In genomic region chr9:129867138-129868032, GRCh38 we compare ENCODE assay signal across 11 cellular contexts. TPM values are rescaled to one million over a fixed set of nuclear protein-coding genes. Genes with fewer than 3 reads are reported as not detected.
A peak's percentile ranks its signal among the peaks of the same experiment; 100 is the strongest.
DNase-seq lines count a peak whose midpoint lies in the region.
"Had no signal": no experiment of that assay in that cellular context is flagged by ENCODE, and none has a peak within 500 bp of the region (broad histone marks: within the 10 kb centered on the region; RNA-seq: fewer than 3 reads in every experiment).

No MANE protein-coding gene starts in this region.

- H2BK120ac ChIP-seq in mesenchymal stem cell (ENCODE audit: low read depth, low read length), result no peak overlapping the region

- peaks cover 94% of the 10 kb centered on the region for H3K4me1 ChIP-seq in CD8-positive, alpha-beta memory T cell (ENCODE audit: insufficient read depth, low read length)
- peaks cover 14% of the 10 kb centered on the region for H3K4me1 ChIP-seq in mesenchymal stem cell (ENCODE audit: control insufficient read depth, insufficient read depth, low read depth, low read length)

- H3K36me3 ChIP-seq in CD8-positive, alpha-beta memory T cell (ENCODE audit: insufficient read depth, low read length), result peaks cover 6% of the 10 kb centered on the region
- H3K36me3 ChIP-seq in mesenchymal stem cell (ENCODE audit: control insufficient read depth in 1 of 2, insufficient read depth in 2 of 2, low read depth in 1 of 2, low read length in 2 of 2), result peaks cover 41 to 56% of the 10 kb centered on the region in 2 experiments
- H3K36me3 ChIP-seq: ovary had no signal

- peak overlapping the region; percentile 55 to 97 (median 92) for H3K27ac Mint-ChIP-seq in CD8-positive, alpha-beta memory T cell

- no peaks in the 10 kb centered on the region for H3K27me3 Mint-ChIP-seq in CD8-positive, alpha-beta memory T cell

- no peak overlapping the region for H3K18ac ChIP-seq in mesenchymal stem cell (ENCODE audit: low read depth in 1 of 2, low read length in 2 of 2)

- CTCF ChIA-PET in CD8-positive, alpha-beta memory T cell (lab: Charles Lee), result interaction anchor here (1.3 to 2.7 kb wide), 3 partner anchors 18 to 22 kb away, joined by 3 to 9 read pairs (median 7); no protein-coding TSS in a partner anchor

- H3K36me3 Mint-ChIP-seq in CD8-positive, alpha-beta memory T cell, result peaks cover 7 to 52% (median 22%) of the 10 kb centered on the region in 3 donors

- no peaks in the 10 kb centered on the region for H3K9me3 Mint-ChIP-seq in CD8-positive, alpha-beta memory T cell

- H3K27me3 ChIP-seq in CD8-positive, alpha-beta memory T cell (ENCODE audit: insufficient read depth, low read length, poor library complexity, severe bottlenecking), result no peaks in the 10 kb centered on the region
- no peaks in the 10 kb centered on the region for H3K27me3 ChIP-seq in mesenchymal stem cell (ENCODE audit: control insufficient read depth in 1 of 2, insufficient read depth in 1 of 2, low read length in 2 of 2)
- H3K27me3 ChIP-seq: heart left ventricle, ovary had no signal

- no peak overlapping the region for H2AK5ac ChIP-seq in mesenchymal stem cell (ENCODE audit: low read length, severe bottlenecking)

- H4K91ac ChIP-seq in mesenchymal stem cell (ENCODE audit: low read length), result peak overlapping the region; percentile 64

- H2BK5ac ChIP-seq in mesenchymal stem cell (ENCODE audit: low read depth, low read length, poor library complexity, severe bottlenecking), result no peak overlapping the region

- H2BK15ac ChIP-seq in mesenchymal stem cell (ENCODE audit: low read depth, poor library complexity, severe bottlenecking), result no peak overlapping the region

- no peak overlapping the region for H3K9ac ChIP-seq in mesenchymal stem cell (ENCODE audit: low read length)

- whole genome bisulfite sequencing in mesenchymal stem cell, result 79% methylated on average over 18 of the region's 18 CpGs

- H3K4me3 Mint-ChIP-seq in CD8-positive, alpha-beta memory T cell, result peak overlapping the region; percentile 37 to 76 (median 60)

- H3K4me1 Mint-ChIP-seq in CD8-positive, alpha-beta memory T cell, result peaks cover 67 to 94% (median 80%) of the 10 kb centered on the region in 3 donors

- DNase-seq in CD8-positive, alpha-beta memory T cell, result peak in 1 of 5 donors; percentile 27
- peak; percentile 8 for DNase-seq in KBM-7
- peak; percentile 64 to 67 for DNase-seq in activated T-cell treated with anti-CD3 and anti-CD28 coated beads, Interleukin-2, amount 50 U/mL, for 48 hours
- DNase-seq in mesenchymal stem cell, result no peak
- DNase-seq in activated CD4-positive, CD25-positive, alpha-beta regulatory T cell (lab: John Stamatoyannopoulos, UW), result no peak
- no peak for DNase-seq in HCEC 1CT
- no peak for DNase-seq in GOT3 (lab: John Stamatoyannopoulos, UW)
- DNase-seq: heart left ventricle, MM.1S, ovary had no signal

- POLR2A ChIA-PET in CD8-positive, alpha-beta memory T cell (lab: Charles Lee), result interaction anchor here (0.5 to 1.6 kb wide), 5 partner anchors 16 to 81 kb away, joined by 3 to 11 read pairs (median 6); no protein-coding TSS in a partner anchor

- no peak overlapping the region for H3K4me2 ChIP-seq in mesenchymal stem cell (ENCODE audit: low read length, poor library complexity, severe bottlenecking)

- H3K27ac ChIP-seq in CD8-positive, alpha-beta memory T cell (ENCODE audit: low read depth, low read length), result no peak overlapping the region
- no peak overlapping the region for H3K27ac ChIP-seq in mesenchymal stem cell (ENCODE audit: low read length, poor library complexity, severe bottlenecking)
- H3K27ac ChIP-seq: ovary, VCaP had no signal

- H3K23ac ChIP-seq in mesenchymal stem cell (ENCODE audit: low read length in 2 of 2), result no peak overlapping the region

- no peak overlapping the region for H2BK12ac ChIP-seq in mesenchymal stem cell (ENCODE audit: low read length in 2 of 2)

- in situ Hi-C loops in KBM-7 (cut with MboI; ENCODE audit: low pct_unique_long_range_greater_than_20kb, low sequenced_read_pairs), result no loop called here

- H4K8ac ChIP-seq in mesenchymal stem cell (ENCODE audit: low read length), result no peak overlapping the region

- H3K79me1 ChIP-seq in mesenchymal stem cell (replicated peaks; ENCODE audit: low read length, poor library complexity, severe bottlenecking), result no peaks in the 10 kb centered on the region

- H2AFZ ChIP-seq in mesenchymal stem cell (ENCODE audit: low read depth, low read length), result no peak overlapping the region

- no peak overlapping the region for H3K14ac ChIP-seq in mesenchymal stem cell (ENCODE audit: low read length in 2 of 2)

- H3K4ac ChIP-seq in mesenchymal stem cell (ENCODE audit: low read depth in 1 of 2, low read length in 2 of 2), result no peak overlapping the region

- no peaks in the 10 kb centered on the region for H3K9me3 ChIP-seq in CD8-positive, alpha-beta memory T cell (ENCODE audit: low read length)
- no peaks in the 10 kb centered on the region for H3K9me3 ChIP-seq in mesenchymal stem cell (ENCODE audit: control insufficient read depth, low read length)
- H3K9me3 ChIP-seq: heart left ventricle, ovary had no signal

- peak overlapping the region; percentile 18 for H3K4me3 ChIP-seq in CD8-positive, alpha-beta memory T cell (ENCODE audit: low read length)
- no peak overlapping the region for H3K4me3 ChIP-seq in mesenchymal stem cell (ENCODE audit: insufficient read depth in 1 of 2, low read depth in 1 of 2, low read length in 2 of 2)
- H3K4me3 ChIP-seq: heart left ventricle, ovary had no signal

RNA-seq across cellular contexts. Expression of gene USP20, which starts 32.1 kb away (rescaled TPM):
- 10 to 100 TPM; 50.2 to 50.8 TPM for total RNA-seq in CD8-positive, alpha-beta memory T cell
- 50.3 TPM for polyA plus RNA-seq in CD8-positive, alpha-beta memory T cell
- polyA plus RNA-seq in mesenchymal stem cell (2013, experiment 1 of 2), result 7.6 TPM
- 7.5 TPM for polyA plus RNA-seq in mesenchymal stem cell (2013, experiment 2 of 2)

RNA-seq across cellular contexts. Expression of gene C9orf78, which starts 32.3 kb away (rescaled TPM):
- 10 to 100 TPM; 71.4 to 76.4 TPM for total RNA-seq in CD8-positive, alpha-beta memory T cell
- polyA plus RNA-seq in CD8-positive, alpha-beta memory T cell, result 249 TPM
- polyA plus RNA-seq in mesenchymal stem cell (2013, experiment 1 of 2), result 36.7 TPM
- polyA plus RNA-seq in mesenchymal stem cell (2013, experiment 2 of 2), result 38.1 TPM

RNA-seq across cellular contexts. Expression of gene TOR1A, which starts 43.4 kb away (rescaled TPM):
- 10 to 100 TPM; 53.8 to 53.9 TPM for total RNA-seq in CD8-positive, alpha-beta memory T cell
- polyA plus RNA-seq in CD8-positive, alpha-beta memory T cell, result 73.8 TPM
- 62.4 TPM for polyA plus RNA-seq in mesenchymal stem cell (2013, experiment 1 of 2)
- 62.2 TPM for polyA plus RNA-seq in mesenchymal stem cell (2013, experiment 2 of 2)

Comparison
In these comparisons a context has a peak if more than half of its experiments do, and no peak if none do; other contexts are left out.
1. DNase-seq: peak in KBM-7 (single experiment) and activated T-cell treated with anti-CD3 and anti-CD28 coated beads, Interleukin-2, amount 50 U/mL, for 48 hours (2 of 2); none in mesenchymal stem cell (single experiment), activated CD4-positive, CD25-positive, alpha-beta regulatory T cell (0 of 4), HCEC 1CT (single experiment) and GOT3 (single experiment).